Comparison of ENCODE assay signal across 8 cellular contexts in genomic region chr20:38692436-38693411, GRCh38. TPM values are rescaled to one million over a fixed set of nuclear protein-coding genes. Genes with fewer than 3 reads are reported as not detected.
A peak's percentile ranks its signal among the peaks of the same experiment; 100 is the strongest.
DNase-seq lines count a peak whose midpoint lies in the region; TF ChIP-seq lines count a peak whose summit lies in the region.

No MANE protein-coding gene starts in this region.

- H3K27ac Mint-ChIP-seq in osteocyte (ENCODE audit: unreplicated experiment) = no peak overlapping the region

- H3K27me3 Mint-ChIP-seq in osteocyte (ENCODE audit: unreplicated experiment) = no peaks in the 10 kb centered on the region

- no peaks in the 10 kb centered on the region for H3K36me3 Mint-ChIP-seq in osteocyte (ENCODE audit: unreplicated experiment)

- H3K4me1 Mint-ChIP-seq in osteocyte (ENCODE audit: unreplicated experiment) = no peaks in the 10 kb centered on the region

- DNase-seq in GM04504 (ENCODE audit: low read depth) (peak; percentile 29), NAMALWA (ENCODE audit: low spot score) (peak; percentile 73), glomerular visceral epithelial cell (ENCODE audit: extremely low spot score) (peak; percentile 60), smooth muscle cell of the brain vasculature (ENCODE audit: low read depth, low spot score) (peak; percentile 43), osteocyte (ENCODE audit: extremely low spot score, unreplicated experiment) (no peak), NCI-H2107 (lab: John Stamatoyannopoulos, UW) (no peak), NCI-H128 (lab: John Stamatoyannopoulos, UW; ENCODE audit: unreplicated experiment) (no peak)
- DNase-seq in activated T-cell treated with anti-CD3 and anti-CD28 coated beads, Interleukin-2, amount 50 U/mL, for 1 hour = peak; percentile 53

- no peak overlapping the region for H3K4me3 Mint-ChIP-seq in osteocyte (ENCODE audit: unreplicated experiment)

- no peaks in the 10 kb centered on the region for H3K9me3 Mint-ChIP-seq in osteocyte (ENCODE audit: unreplicated experiment)

- no peak for TF ChIP-seq CTCF in osteocyte (IDR thresholded peaks at IDR 0.05)

RNA-seq across cellular contexts. Expression of gene SLC32A1, which starts 31.6 kb away (rescaled TPM):
- not detected in 2 replicates for total RNA-seq in osteocyte

RNA-seq across cellular contexts. Expression of gene ACTR5, which starts 55.5 kb away (rescaled TPM):
- 4.7 and 5.8 TPM in 2 replicates for total RNA-seq in osteocyte

Comparison
In these comparisons a context has a peak if more than half of its experiments do, and no peak if none do; other contexts are left out.
1. DNase-seq: peak in GM04504 (single experiment), NAMALWA (single experiment), activated T-cell treated with anti-CD3 and anti-CD28 coated beads, Interleukin-2, amount 50 U/mL, for 1 hour (single experiment), glomerular visceral epithelial cell (single experiment) and smooth muscle cell of the brain vasculature (single experiment); none in osteocyte (single experiment), NCI-H2107 (single experiment) and NCI-H128 (single experiment).